Comparison of ENCODE assay signal across 16 cellular contexts in genomic region chr9:133111461-133112360, GRCh38. TPM values are rescaled to one million over a fixed set of nuclear protein-coding genes. Genes with fewer than 3 reads are reported as not detected.
A peak's percentile ranks its signal among the peaks of the same experiment; 100 is the strongest.
DNase-seq lines count a peak whose midpoint lies in the region; ATAC-seq and TF ChIP-seq lines count a peak whose summit lies in the region.
"Had no signal": no experiment of that assay in that cellular context is flagged by ENCODE, and none has a peak within 500 bp of the region (broad histone marks: within the 10 kb centered on the region; RNA-seq: fewer than 3 reads in every experiment).

No MANE protein-coding gene starts in this region.

- no peak overlapping the region for H2AFZ ChIP-seq in GM23338

- peak overlapping the region; percentile 93 to 100 (median 100) for H3K4me2 ChIP-seq in BLaER1 treated with 17β-estradiol and CSF1 and Interleukin-3, amounts not matched to agents 10 nM and 100 nM
- H3K4me2 ChIP-seq in GM23338 = no peak overlapping the region

- no peaks in the 10 kb centered on the region for H3K9me3 Mint-ChIP-seq in GM23338
- H3K9me3 Mint-ChIP-seq: stimulated activated naive CD8-positive, alpha-beta T cell treated with anti-CD3 and anti-CD28 coated beads, Interleukin-15, amount 100 ng/mL, for 72 hours had no signal

- peaks cover 47 to 100% (median 93%) of the 10 kb centered on the region in 11 experiments; a peak in 21 of 22 replicates for H4K20me1 ChIP-seq in BLaER1 treated with 17β-estradiol and CSF1 and Interleukin-3, amounts not matched to agents 10 nM and 100 nM
- no peaks in the 10 kb centered on the region; the same call in 1 of the 2 replicates for H4K20me1 ChIP-seq in GM23338 (replicated peaks; ENCODE audit: insufficient read depth)

- no peaks in the 10 kb centered on the region for H3K9me3 ChIP-seq in BLaER1 treated with 17β-estradiol and CSF1 and Interleukin-3, amounts not matched to agents 10 nM and 100 nM (replicated peaks in 1 of 11)
- no peaks in the 10 kb centered on the region for H3K9me3 ChIP-seq in left ventricle myocardium inferior (replicated peaks)
- H3K9me3 ChIP-seq in neutrophil = no peaks in the 10 kb centered on the region
- no peaks in the 10 kb centered on the region for H3K9me3 ChIP-seq in tibial nerve
- H3K9me3 ChIP-seq: esophagus muscularis mucosa, prostate gland had no signal

- no peaks in the 10 kb centered on the region for H3K9me2 ChIP-seq in GM23338 (ENCODE audit: insufficient read depth)

- intact Hi-C loops in left ventricle myocardium inferior (cut with micrococcal nuclease) = no loop called here

- WGBS in tibial nerve, 2 donors = 92 to 93% methylated on average over 22 to 28 of the region's 28 CpGs

- peaks cover 6% of the 10 kb centered on the region for H3K36me3 Mint-ChIP-seq in GM23338 (ENCODE audit: low read depth)

- peak overlapping the region; percentile 46 to 93 (median 90); a peak in 21 of 22 replicates for H3K27ac ChIP-seq in BLaER1 treated with 17β-estradiol and CSF1 and Interleukin-3, amounts not matched to agents 10 nM and 100 nM
- H3K27ac ChIP-seq in left ventricle myocardium inferior (replicated peaks) = peak overlapping the region; percentile 95
- H3K27ac ChIP-seq in neutrophil = peak overlapping the region; percentile 77
- peak overlapping the region in 1 of 4 donors; percentile 84 for H3K27ac ChIP-seq in tibial nerve
- no peak overlapping the region for H3K27ac ChIP-seq in GM23338 (ENCODE audit: low read depth)
- H3K27ac ChIP-seq: prostate gland had no signal

- ATAC-seq in GM23338 (no peak), HG02763 (IDR thresholded peaks at IDR 0.05; ENCODE audit: unreplicated experiment) (no peak)

- peak overlapping the region; percentile 11 to 81 (median 77); a peak in 20 of 22 replicates for H3K9ac ChIP-seq in BLaER1 treated with 17β-estradiol and CSF1 and Interleukin-3, amounts not matched to agents 10 nM and 100 nM

- H3K4me3 Mint-ChIP-seq in GM23338 = no peak overlapping the region

- H3K36me3 ChIP-seq in BLaER1 treated with 17β-estradiol and CSF1 and Interleukin-3, amounts not matched to agents 10 nM and 100 nM = peaks cover 52 to 59% (median 56%) of the 10 kb centered on the region in 11 experiments
- H3K36me3 ChIP-seq in left ventricle myocardium inferior = peaks cover 51% of the 10 kb centered on the region
- H3K36me3 ChIP-seq in neutrophil = no peaks in the 10 kb centered on the region
- H3K36me3 ChIP-seq in tibial nerve = peaks cover 7 to 56% (median 33%) of the 10 kb centered on the region in 3 donors
- no peaks in the 10 kb centered on the region for H3K36me3 ChIP-seq in GM23338 (ENCODE audit: insufficient read depth)

- no peaks in the 10 kb centered on the region for H3K79me2 ChIP-seq in GM23338 (replicated peaks; ENCODE audit: insufficient read depth)

- TF ChIP-seq CTCF in left ventricle myocardium inferior (IDR thresholded peaks at IDR 0.05; ENCODE audit: borderline replicate concordance) = no peak
- TF ChIP-seq CTCF in neutrophil (IDR thresholded peaks at IDR 0.05) = no peak
- no peak for TF ChIP-seq CTCF in tibial nerve (IDR thresholded peaks at IDR 0.05)
- no peak for TF ChIP-seq CTCF in GM23338 (conservative IDR thresholded peaks at IDR 0.05; ENCODE audit: low read depth in 2 of 2)

- peaks cover 54 to 61% (median 56%) of the 10 kb centered on the region in 10 experiments for H3K4me1 ChIP-seq in BLaER1 treated with 17β-estradiol and CSF1 and Interleukin-3, amounts not matched to agents 10 nM and 100 nM
- peaks cover 51% of the 10 kb centered on the region for H3K4me1 ChIP-seq in left ventricle myocardium inferior
- peaks cover 30% of the 10 kb centered on the region in 2 experiments for H3K4me1 ChIP-seq in neutrophil (ENCODE audit: control insufficient read depth in 1 of 2, insufficient read depth in 1 of 2, low read depth in 1 of 2, low read length in 1 of 2)
- peaks cover 0 to 53% (median 47%) of the 10 kb centered on the region in 4 donors for H3K4me1 ChIP-seq in tibial nerve
- H3K4me1 ChIP-seq in GM23338 (ENCODE audit: insufficient read depth) = no peaks in the 10 kb centered on the region

- H3K27ac Mint-ChIP-seq in GM23338 = no peak overlapping the region

- H3K4me3 ChIP-seq in BLaER1 treated with 17β-estradiol and CSF1 and Interleukin-3, amounts not matched to agents 10 nM and 100 nM = no peak overlapping the region
- H3K4me3 ChIP-seq in left ventricle myocardium inferior (no peak overlapping the region), neutrophil (ENCODE audit: low read depth in 1 of 2, low read length in 1 of 2) (peak overlapping the region in 1 of 2 experiments; percentile 40), tibial nerve (no peak overlapping the region), GM23338 (no peak overlapping the region)
- H3K4me3 ChIP-seq: esophagus muscularis mucosa, prostate gland had no signal

- peak; percentile 5 for DNase-seq in NCI-H226
- no peak for DNase-seq in left ventricle myocardium inferior
- no peak for DNase-seq in inferior parietal cortex (ENCODE audit: extremely low spot score)
- DNase-seq in tibial nerve (ENCODE audit: low spot score in 2 of 2) = no peak
- no peak for DNase-seq in GM23338 (ENCODE audit: low spot score)
- DNase-seq: activated CD8-positive, alpha-beta memory T cell treated with anti-CD3 and anti-CD28 coated beads for 24 hours; cortex of kidney; NCI-H1417 treated with DMSO at 0.1 percent for 48 hours; NCI-H510A treated with DMSO at 0.1 percent for 48 hours had no signal

- no peaks in the 10 kb centered on the region for H3F3A ChIP-seq in GM23338 (replicated peaks; ENCODE audit: low read depth)

- H3K27me3 ChIP-seq in BLaER1 treated with 17β-estradiol and CSF1 and Interleukin-3, amounts not matched to agents 10 nM and 100 nM = no peaks in the 10 kb centered on the region
- no peaks in the 10 kb centered on the region for H3K27me3 ChIP-seq in left ventricle myocardium inferior (ENCODE audit: low read depth)
- H3K27me3 ChIP-seq in neutrophil = peaks cover 57% of the 10 kb centered on the region
- H3K27me3 ChIP-seq in tibial nerve = no peaks in the 10 kb centered on the region
- H3K27me3 ChIP-seq in GM23338 (ENCODE audit: insufficient read depth) = no peaks in the 10 kb centered on the region
- H3K27me3 ChIP-seq: esophagus muscularis mucosa had no signal

- TF ChIP-seq POLR2A in tibial nerve (IDR thresholded peaks at IDR 0.05) = no peak

- peaks cover 4% of the 10 kb centered on the region for H3K4me1 Mint-ChIP-seq in GM23338

- peaks cover 9% of the 10 kb centered on the region for H3K27me3 Mint-ChIP-seq in GM23338 (ENCODE audit: insufficient read depth, low read depth, poor library complexity)
- H3K27me3 Mint-ChIP-seq: stimulated activated naive CD8-positive, alpha-beta T cell treated with anti-CD3 and anti-CD28 coated beads, Interleukin-15, amount 100 ng/mL, for 72 hours had no signal

- no peak for TF ChIP-seq EP300 in tibial nerve (IDR thresholded peaks at IDR 0.05)

TF ChIP-seq in GM23338, 12 proteins besides CTCF, POLR2A, EP300 and RAD21 (continues in another document):
- TF ChIP-seq POLR2AphosphoS5 (IDR thresholded peaks at IDR 0.05; ENCODE audit: low read depth) = no peak

RNA-seq across cellular contexts. Expression of gene RALGDS, which starts 9.3 kb away (rescaled TPM):
- total RNA-seq in left ventricle myocardium inferior (24.6 TPM), tibial nerve (10 to 100 TPM; 34.5 to 60.0 (median 48.7) TPM)
- total RNA-seq in GM23338 (2014; rRNA removed; shearing (Covaris generic)) = 15.5 and 20.3 TPM in 2 replicates
- 6.1 and 8.6 TPM in 2 replicates for polyA plus RNA-seq in GM23338 (2016; fragmentation: Nextera tagmentation; extraction: Ambion mirVana)

RNA-seq across cellular contexts. Expression of gene CEL, which starts 49.9 kb away (rescaled TPM):
- total RNA-seq in left ventricle myocardium inferior (1.9 TPM), tibial nerve (10 to 100 TPM in 1 of 4 donors, 1 to 10 TPM in 3; 1.7 to 10.5 (median 2.6) TPM)
- 1.0 and 2.3 TPM in 2 replicates for total RNA-seq in GM23338 (2014; rRNA removed; shearing (Covaris generic))
- 0.26 and 0.27 TPM in 2 replicates for polyA plus RNA-seq in GM23338 (2016; fragmentation: Nextera tagmentation; extraction: Ambion mirVana)
- total RNA-seq: SK-MEL-5 had no signal

RNA-seq across cellular contexts. Expression of gene GBGT1, which starts 52.0 kb away (rescaled TPM):
- total RNA-seq in left ventricle myocardium inferior (6.3 TPM), tibial nerve (10 to 100 TPM; 15.3 to 63.3 (median 36.8) TPM)
- 15.7 and 22.4 TPM in 2 replicates for total RNA-seq in GM23338 (2014; rRNA removed; shearing (Covaris generic))
- 3.7 and 4.9 TPM in 2 replicates for polyA plus RNA-seq in GM23338 (2016; fragmentation: Nextera tagmentation; extraction: Ambion mirVana)
- total RNA-seq: SK-MEL-5 had no signal
